20 cellular contexts compared by ENCODE assay signal in the genomic region with DNA sequence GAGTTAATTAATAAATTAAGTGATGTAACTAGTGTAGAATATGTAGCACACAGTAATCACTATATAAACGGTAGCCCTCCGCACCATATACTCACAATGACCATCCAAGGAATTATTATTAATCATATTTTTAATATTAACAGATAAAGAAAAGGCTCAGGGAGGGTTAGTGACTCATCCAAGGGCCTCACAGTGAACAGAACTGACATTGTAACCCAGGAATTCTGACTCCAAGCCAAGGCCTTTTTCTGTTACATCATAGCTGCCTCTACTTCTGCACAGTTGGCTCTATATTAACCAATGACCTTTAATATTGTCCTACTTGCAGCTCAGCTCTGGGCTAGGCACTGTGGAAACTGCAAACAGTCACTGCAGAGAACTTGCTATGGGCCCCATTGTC.
DNase-seq lines count a peak whose midpoint lies in the region; ATAC-seq, FAIRE-seq and TF ChIP-seq lines count a peak whose summit lies in the region.
"Had no signal": no experiment of that assay in that cellular context is flagged by ENCODE, and none has a peak within 500 bp of the region (broad histone marks: within the 10 kb centered on the region; RNA-seq: fewer than 3 reads in every experiment).

No MANE protein-coding gene starts in this region.

- no peak overlapping the region for H3K27ac Mint-ChIP-seq in astrocyte (ENCODE audit: unreplicated experiment)
- H3K27ac Mint-ChIP-seq: activated CD4-positive, alpha-beta memory T cell treated with anti-CD3 and anti-CD28 coated beads, Interleukin-2, amount 10 ng/mL, durations not matched to agents 7 days and 5 days; stimulated activated naive CD8-positive, alpha-beta T cell treated with anti-CD3 and anti-CD28 coated beads, Interleukin-15, Interleukin-2, amounts not matched to agents 100 ng/mL and 50 ng/mL, for 24 hours had no signal

- H3K36me3 Mint-ChIP-seq in astrocyte (ENCODE audit: low read depth, unreplicated experiment), result peaks cover 3% of the 10 kb centered on the region

- H3K9me3 ChIP-seq in astrocyte (ENCODE audit: insufficient read depth, low read depth, low read length) (no peaks in the 10 kb centered on the region), keratinocyte (ENCODE audit: control insufficient read depth, low read depth, low read length) (no peaks in the 10 kb centered on the region)
- H3K9me3 ChIP-seq: vagina had no signal

- H3K36me3 ChIP-seq in astrocyte (ENCODE audit: insufficient read depth, low read length), result no peaks in the 10 kb centered on the region
- H3K36me3 ChIP-seq in keratinocyte (ENCODE audit: control insufficient read depth in 2 of 2, extremely low read depth in 1 of 2, insufficient read depth in 2 of 2, low read length in 2 of 2), result no peaks in the 10 kb centered on the region
- H3K36me3 ChIP-seq: vagina had no signal

- no peak for TF ChIP-seq POLR2A in H54 (IDR thresholded peaks at IDR 0.05; ENCODE audit: low read depth, low read length)

- peaks cover 12% of the 10 kb centered on the region for H3K79me2 ChIP-seq in astrocyte (ENCODE audit: insufficient read depth, low read length)
- peaks cover 5% of the 10 kb centered on the region for H3K79me2 ChIP-seq in keratinocyte (ENCODE audit: control insufficient read depth, insufficient read depth, low read length)

- peaks cover 1% of the 10 kb centered on the region for H3K27me3 Mint-ChIP-seq in astrocyte (ENCODE audit: low read depth, unreplicated experiment)

- H3K27me3 ChIP-seq in astrocyte (ENCODE audit: insufficient read depth, low read length), result no peaks in the 10 kb centered on the region
- no peaks in the 10 kb centered on the region for H3K27me3 ChIP-seq in keratinocyte (ENCODE audit: control insufficient read depth, extremely low read depth, insufficient read depth, low read length)
- H3K27me3 ChIP-seq: vagina had no signal

- H4K20me1 ChIP-seq in astrocyte (ENCODE audit: insufficient read depth, low read length), result no peaks in the 10 kb centered on the region
- no peaks in the 10 kb centered on the region for H4K20me1 ChIP-seq in keratinocyte (ENCODE audit: control insufficient read depth, extremely low read depth, insufficient read depth, low read length)

- H3K27ac ChIP-seq in astrocyte (ENCODE audit: low read depth, low read length) (no peak overlapping the region), keratinocyte (ENCODE audit: control insufficient read depth, insufficient read depth, low read length) (no peak overlapping the region)
- H3K27ac ChIP-seq: epithelial cell of prostate, vagina had no signal

- H3K4me3 ChIP-seq in astrocyte (ENCODE audit: insufficient read depth, low read depth, low read length) (no peak overlapping the region), keratinocyte (ENCODE audit: control insufficient read depth in 2 of 3, extremely low read depth in 1 of 3, insufficient read depth in 2 of 3, low read depth in 1 of 3, low read length in 3 of 3) (no peak overlapping the region)
- H3K4me3 ChIP-seq: vagina had no signal

- no peaks in the 10 kb centered on the region for H3K9me3 Mint-ChIP-seq in astrocyte (ENCODE audit: unreplicated experiment)
- H3K9me3 Mint-ChIP-seq: activated CD4-positive, alpha-beta memory T cell treated with anti-CD3 and anti-CD28 coated beads, Interleukin-2, amount 10 ng/mL, durations not matched to agents 7 days and 5 days; stimulated activated naive CD8-positive, alpha-beta T cell treated with anti-CD3 and anti-CD28 coated beads, Interleukin-15, Interleukin-2, amounts not matched to agents 100 ng/mL and 50 ng/mL, for 24 hours had no signal

- H3K4me1 ChIP-seq in astrocyte (ENCODE audit: insufficient read depth, low read length), result peaks cover 9% of the 10 kb centered on the region
- H3K4me1 ChIP-seq in keratinocyte (ENCODE audit: control insufficient read depth, extremely low read depth, insufficient read depth, low read length), result peaks cover 16% of the 10 kb centered on the region

- no peak overlapping the region for H3K9ac ChIP-seq in astrocyte (ENCODE audit: low read length)
- H3K9ac ChIP-seq in keratinocyte (ENCODE audit: control insufficient read depth, extremely low read depth, insufficient read depth, low read length), result no peak overlapping the region

- ATAC-seq in GM18498 (IDR thresholded peaks at IDR 0.05; ENCODE audit: unreplicated experiment), result no peak
- ATAC-seq in GM18858 (IDR thresholded peaks at IDR 0.05; ENCODE audit: unreplicated experiment), result no peak
- ATAC-seq: left colon had no signal

- TF ChIP-seq CTCF in astrocyte (IDR thresholded peaks at IDR 0.05; ENCODE audit: insufficient read depth, low read depth, low read length), result no peak
- no peak for TF ChIP-seq CTCF in keratinocyte (optimal IDR thresholded peaks at IDR 0.05 in 1 of 3, IDR thresholded peaks at IDR 0.05 in 1 of 3, conservative IDR thresholded peaks at IDR 0.05 in 1 of 3; ENCODE audit: extremely low read depth in 1 of 3, insufficient read depth in 2 of 3, low read length in 3 of 3)

- dilution Hi-C loops in keratinocyte (cut with MboI; ENCODE audit: extremely low pct_ligation_motif_present, low sequenced_read_pairs), result no loop called here

- H3K4me3 Mint-ChIP-seq in astrocyte (ENCODE audit: unreplicated experiment), result peak overlapping the region; percentile 11

- in situ Hi-C loops in ACHN (cut with HindIII; ENCODE audit: low pct_ligation_motif_present, low pct_unique_long_range_greater_than_20kb, low sequenced_read_pairs), result no loop called here

- peaks cover 10% of the 10 kb centered on the region for H3K4me1 Mint-ChIP-seq in astrocyte (ENCODE audit: low read depth, unreplicated experiment)

- FAIRE-seq in astrocyte (lab: Jason Lieb, UNC), result no peak
- FAIRE-seq in keratinocyte (lab: Jason Lieb, UNC), result peak; percentile 29
- FAIRE-seq in H54 (lab: Jason Lieb, UNC), result no peak

- DNase-seq in ACHN, result peak; percentile 57
- peak; percentile 25 for DNase-seq in GM04504 (ENCODE audit: low read depth)
- peak; percentile 45 for DNase-seq in astrocyte (ENCODE audit: low read depth)
- DNase-seq in keratinocyte (ENCODE audit: low read depth, low spot score), result no peak
- no peak for DNase-seq in H54 (ENCODE audit: insufficient read length, low spot score)
- DNase-seq in NCI-H2081 (lab: John Stamatoyannopoulos, UW), result no peak
- DNase-seq: activated CD4-positive, alpha-beta memory T cell treated with anti-CD3 and anti-CD28 coated beads, Interleukin-2, amount 10 ng/mL, durations not matched to agents 7 days and 5 days; activated T-cell treated with anti-CD3 and anti-CD28 coated beads, Interleukin-2, amount 50 U/mL, for 48 hours; cortex of kidney; DMS 273 treated with DMSO at 0.1 percent for 48 hours; GOT3; left colon; MM.1S; NCI-H2081 treated with DMSO at 0.1 percent for 48 hours; NCI-H526 treated with DMSO at 0.1 percent for 48 hours had no signal

- H3K4me2 ChIP-seq in astrocyte (ENCODE audit: low read length), result no peak overlapping the region
- no peak overlapping the region for H3K4me2 ChIP-seq in keratinocyte (ENCODE audit: control insufficient read depth, extremely low read depth, insufficient read depth, low read depth, low read length)

- H2AFZ ChIP-seq in astrocyte (ENCODE audit: low read depth, low read length), result no peak overlapping the region
- no peak overlapping the region for H2AFZ ChIP-seq in keratinocyte (ENCODE audit: control insufficient read depth, low read length)

- H3K9me1 ChIP-seq in keratinocyte (ENCODE audit: control insufficient read depth, extremely low read depth, insufficient read depth, low read length), result peaks cover 2% of the 10 kb centered on the region

Comparison
In these comparisons a context has a peak if more than half of its experiments do, and no peak if none do; other contexts are left out.
1. DNase-seq: peak in ACHN (single experiment), GM04504 (single experiment) and astrocyte (single experiment); none in keratinocyte (single experiment), H54 (single experiment) and NCI-H2081 (0 of 2).